In genomic region chr1:92486251-92487077, GRCh38 we compare ENCODE assay signal across 8 cellular contexts. TPM values are rescaled to one million over a fixed set of nuclear protein-coding genes. Genes with fewer than 3 reads are reported as not detected.
DNase-seq lines count a peak whose midpoint lies in the region; ATAC-seq and TF ChIP-seq lines count a peak whose summit lies in the region.

TSS of gene GFI1 (minus strand) at chr1:92486925. CDS start at chr1:92483487, 3,438 bp downstream.

- peak; percentile 12 for ATAC-seq in HG03520 (IDR thresholded peaks at IDR 0.05; ENCODE audit: unreplicated experiment)

- H3K4me1 ChIP-seq in BLaER1 treated with 17β-estradiol and CSF1 and Interleukin-3, amounts not matched to agents 10 nM and 100 nM = peaks cover 14 to 48% (median 35%) of the 10 kb centered on the region in 10 experiments; a peak in 18 of 20 replicates
- H3K4me1 ChIP-seq in mononuclear cell (ENCODE audit: insufficient read depth, low read length) = peaks cover 44% of the 10 kb centered on the region

- peaks cover 0 to 19% (median 14%) of the 10 kb centered on the region in 11 experiments; a peak in 8 of 22 replicates for H4K20me1 ChIP-seq in BLaER1 treated with 17β-estradiol and CSF1 and Interleukin-3, amounts not matched to agents 10 nM and 100 nM

- DNase-seq in GM19238 (ENCODE audit: insufficient read length, low spot score) = peak; percentile 45
- DNase-seq in WERI-Rb-1 = no peak
- no peak for DNase-seq in choroid plexus epithelial cell (ENCODE audit: low read depth)
- DNase-seq in stimulated activated naive CD4-positive, alpha-beta T cell treated with Interleukin-2 at 50 U/mL for 16 hours (lab: John Stamatoyannopoulos, UW) = peak; percentile 74
- DNase-seq in SHP77 (lab: John Stamatoyannopoulos, UW) = no peak

- peak within 1 kb of the TSS in 10 of 11 experiments; percentile 20 to 94 (median 92); a peak in 19 of 22 replicates for H3K27ac ChIP-seq in BLaER1 treated with 17β-estradiol and CSF1 and Interleukin-3, amounts not matched to agents 10 nM and 100 nM
- no peak within 1 kb of the TSS for H3K27ac ChIP-seq in WERI-Rb-1

- H3K4me3 ChIP-seq in BLaER1 treated with 17β-estradiol and CSF1 and Interleukin-3, amounts not matched to agents 10 nM and 100 nM = peak within 1 kb of the TSS; percentile 68 to 90 (median 76)
- peak within 1 kb of the TSS; percentile 72 for H3K4me3 ChIP-seq in WERI-Rb-1 (ENCODE audit: low read depth, low read length)
- H3K4me3 ChIP-seq in choroid plexus epithelial cell (ENCODE audit: low read depth, low read length) = peak within 1 kb of the TSS; percentile 61
- peak within 1 kb of the TSS; percentile 64 for H3K4me3 ChIP-seq in mononuclear cell (ENCODE audit: low read length)

- H3K9me3 ChIP-seq in BLaER1 treated with 17β-estradiol and CSF1 and Interleukin-3, amounts not matched to agents 10 nM and 100 nM (replicated peaks in 1 of 11) = peaks cover 0 to 8% (median under 1%) of the 10 kb centered on the region in 11 experiments; a peak in 11 of 22 replicates
- H3K9me3 ChIP-seq in WERI-Rb-1 (ENCODE audit: severe bottlenecking) (peaks cover 2% of the 10 kb centered on the region), mononuclear cell (ENCODE audit: low read depth, low read length) (no peaks in the 10 kb centered on the region)

- H3K36me3 ChIP-seq in BLaER1 treated with 17β-estradiol and CSF1 and Interleukin-3, amounts not matched to agents 10 nM and 100 nM = peaks cover 0 to 10% (median 6%) of the 10 kb centered on the region in 11 experiments; a peak in 18 of 22 replicates
- no peaks in the 10 kb centered on the region for H3K36me3 ChIP-seq in WERI-Rb-1

- H3K27me3 ChIP-seq in BLaER1 treated with 17β-estradiol and CSF1 and Interleukin-3, amounts not matched to agents 10 nM and 100 nM = peaks cover 16 to 58% (median 20%) of the 10 kb centered on the region in 11 experiments; a peak in 19 of 22 replicates
- H3K27me3 ChIP-seq in WERI-Rb-1 (ENCODE audit: insufficient read depth, low read depth, severe bottlenecking) (peaks cover 51% of the 10 kb centered on the region), mononuclear cell (ENCODE audit: insufficient read depth, low read length) (no peaks in the 10 kb centered on the region)

- TF ChIP-seq CTCF in WERI-Rb-1 (IDR thresholded peaks at IDR 0.05; ENCODE audit: low read depth, low read length) = no peak
- TF ChIP-seq CTCF in choroid plexus epithelial cell (conservative IDR thresholded peaks at IDR 0.05; ENCODE audit: low read depth, low read length) = no peak

- peak within 1 kb of the TSS; percentile 70 to 93 (median 89) for H3K9ac ChIP-seq in BLaER1 treated with 17β-estradiol and CSF1 and Interleukin-3, amounts not matched to agents 10 nM and 100 nM

- H3K4me2 ChIP-seq in BLaER1 treated with 17β-estradiol and CSF1 and Interleukin-3, amounts not matched to agents 10 nM and 100 nM = peak within 1 kb of the TSS; percentile 97 to 100 (median 99)

RNA-seq across cellular contexts. Expression of gene GFI1, which starts in this region (rescaled TPM):
- total RNA-seq in mononuclear cell = 7.1 TPM

Comparison
In these comparisons a context has a peak if more than half of its experiments do, and no peak if none do; other contexts are left out.
1. DNase-seq: peak in GM19238 (single experiment) and stimulated activated naive CD4-positive, alpha-beta T cell treated with Interleukin-2 at 50 U/mL for 16 hours (single experiment); none in WERI-Rb-1 (single experiment), choroid plexus epithelial cell (single experiment) and SHP77 (0 of 2).
2. Peak in every context shown above with its lines, with median percentiles within 50 percentile points of each other: H3K4me3 ChIP-seq.